In genomic region chr22:20224917-20225692, GRCh38 we compare ENCODE assay signal across 23 cellular contexts.
"Had no signal": no experiment of that assay in that cellular context is flagged by ENCODE, and none has a peak within 500 bp of the region (broad histone marks: within the 10 kb centered on the region; RNA-seq: fewer than 3 reads in every experiment).

No MANE protein-coding gene starts in this region.

- H3K36me3 Mint-ChIP-seq: activated naive CD8-positive, alpha-beta T cell treated with anti-CD3 and anti-CD28 coated beads, Interleukin-2, amount 10 ng/mL, durations not matched to agents 7 days and 5 days; memory B cell had no signal

- H3K9me3 Mint-ChIP-seq: effector memory CD8-positive, alpha-beta T cell had no signal

- H3K4me3 ChIP-seq: colonic mucosa, dorsolateral prefrontal cortex, gastroesophageal sphincter, heart left ventricle, prostate gland, right atrium auricular region, thoracic aorta, upper lobe of left lung had no signal

- H3K4me1 Mint-ChIP-seq: activated naive CD8-positive, alpha-beta T cell treated with anti-CD3 and anti-CD28 coated beads, Interleukin-2, amount 10 ng/mL, durations not matched to agents 7 days and 5 days; memory B cell; neural crest cell had no signal

- H3K27ac Mint-ChIP-seq: activated naive CD4-positive, alpha-beta T cell treated with anti-CD3 and anti-CD28 coated beads for 36 hours; activated naive CD8-positive, alpha-beta T cell treated with anti-CD3 and anti-CD28 coated beads, Interleukin-2, amount 10 ng/mL, durations not matched to agents 7 days and 5 days; activated T-cell treated with anti-CD3 and anti-CD28 coated beads, Interleukin-2, amount 50 U/mL, for 72 hours; memory B cell; T-helper 2 cell treated with Interferon-gamma antibody and Interleukin-4, amounts not matched to agents 5 μg/mL and 100 μg/mL, for 36 hours had no signal

- H3K27ac ChIP-seq: colonic mucosa, dorsolateral prefrontal cortex, gastroesophageal sphincter, heart left ventricle, prostate gland, right atrium auricular region, thoracic aorta, upper lobe of left lung had no signal

- H3K4me3 Mint-ChIP-seq: activated naive CD4-positive, alpha-beta T cell treated with anti-CD3 and anti-CD28 coated beads for 36 hours; activated naive CD8-positive, alpha-beta T cell treated with anti-CD3 and anti-CD28 coated beads, Interleukin-2, amount 10 ng/mL, durations not matched to agents 7 days and 5 days; activated T-cell treated with anti-CD3 and anti-CD28 coated beads, Interleukin-2, amount 50 U/mL, for 72 hours; effector memory CD8-positive, alpha-beta T cell; memory B cell; neural crest cell; T-helper 2 cell treated with Interferon-gamma antibody and Interleukin-4, amounts not matched to agents 5 μg/mL and 100 μg/mL, for 36 hours had no signal

- H3K36me3 ChIP-seq: colonic mucosa, gastroesophageal sphincter, heart left ventricle, prostate gland, right atrium auricular region, thoracic aorta, upper lobe of left lung had no signal

- H3K27me3 ChIP-seq: colonic mucosa, dorsolateral prefrontal cortex, heart left ventricle, right atrium auricular region, upper lobe of left lung had no signal

- DNase-seq: activated CD4-positive, alpha-beta T cell treated with anti-CD3 and anti-CD28 coated beads, Interleukin-2, amount 50 U/mL, for 4 hours; activated CD8-positive, alpha-beta memory T cell treated with anti-CD3 and anti-CD28 coated beads, Interleukin-2, amount 50 U/mL, for 48 hours; activated effector memory CD4-positive, alpha-beta T cell treated with Interleukin-2 at 50 U/mL for 16 hours; activated naive CD4-positive, alpha-beta T cell treated with anti-CD3 and anti-CD28 coated beads for 36 hours; activated naive CD8-positive, alpha-beta T cell treated with anti-CD3 and anti-CD28 coated beads, Interleukin-2, amount 10 ng/mL, durations not matched to agents 7 days and 5 days; activated T-cell treated with anti-CD3 and anti-CD28 coated beads, Interleukin-2, amount 50 U/mL, for 72 hours; amniotic stem cell; colonic mucosa; dorsolateral prefrontal cortex; effector memory CD8-positive, alpha-beta T cell; heart left ventricle; islet precursor cell; left cardiac atrium; stimulated activated CD4-positive, alpha-beta T cell treated with anti-CD3 and anti-CD28 coated beads, Interleukin-4, amount 100 ng/mL, for 24 hours; stimulated activated naive CD4-positive, alpha-beta T cell treated with Interleukin-2 at 50 U/mL for 16 hours had no signal

- ATAC-seq: activated T-cell treated with anti-CD3 and anti-CD28 coated beads, Interleukin-2, amount 50 U/mL, for 72 hours; effector memory CD8-positive, alpha-beta T cell; gastroesophageal sphincter; heart left ventricle; left cardiac atrium had no signal

- H3K9me3 ChIP-seq: colonic mucosa, gastroesophageal sphincter, heart left ventricle, prostate gland, right atrium auricular region, thoracic aorta, upper lobe of left lung had no signal

- H3K27me3 Mint-ChIP-seq: activated naive CD8-positive, alpha-beta T cell treated with anti-CD3 and anti-CD28 coated beads, Interleukin-2, amount 10 ng/mL, durations not matched to agents 7 days and 5 days; effector memory CD8-positive, alpha-beta T cell had no signal

- H3K4me1 ChIP-seq: colonic mucosa had no signal
